9 cellular contexts compared by ENCODE assay signal in the genomic region with DNA sequence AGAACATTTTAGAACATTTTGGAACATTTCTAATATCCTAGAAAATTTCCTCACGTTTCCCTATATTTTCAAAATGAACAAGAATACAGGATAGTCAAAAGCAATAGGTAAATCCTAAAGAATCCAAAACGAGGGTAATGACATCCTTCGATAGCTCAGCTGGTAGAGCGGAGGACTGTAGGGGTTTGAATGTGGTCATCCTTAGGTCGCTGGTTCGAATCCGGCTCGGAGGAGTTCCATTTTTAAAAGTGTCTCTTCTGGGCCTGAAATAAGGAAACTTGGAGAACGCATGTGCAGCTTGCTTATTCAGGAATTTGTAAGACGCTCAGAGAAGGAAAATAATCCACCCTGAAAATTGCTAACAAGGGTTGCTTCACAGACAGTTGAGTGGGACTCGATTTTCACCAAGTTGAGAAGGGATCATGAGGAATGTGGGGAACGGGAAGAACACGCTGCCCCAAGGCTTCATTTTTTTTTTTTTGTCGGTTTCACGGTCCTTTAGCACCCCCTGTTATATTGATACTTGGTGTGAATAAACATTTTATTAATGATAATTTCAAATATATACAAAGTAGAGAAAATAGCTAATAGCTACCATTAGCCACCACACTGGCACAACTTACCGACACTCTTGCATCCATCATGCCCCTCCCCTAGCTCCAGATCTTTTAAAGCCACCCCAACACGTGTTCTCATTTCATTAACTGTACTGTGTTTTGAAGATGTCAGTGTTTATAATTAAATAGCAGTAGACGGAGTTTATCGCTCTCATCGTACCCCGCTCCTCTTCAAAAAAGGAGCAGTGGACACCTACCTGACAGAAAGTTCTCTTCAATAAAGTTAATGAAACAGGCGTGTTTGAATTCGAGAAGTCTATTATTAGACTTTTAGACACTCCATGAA. TPM values are rescaled to one million over a fixed set of nuclear protein-coding genes. Genes with fewer than 3 reads are reported as not detected.
DNase-seq lines count a peak whose midpoint lies in the region; ATAC-seq, FAIRE-seq and TF ChIP-seq lines count a peak whose summit lies in the region.
"Had no signal": no experiment of that assay in that cellular context is flagged by ENCODE, and none has a peak within 500 bp of the region (broad histone marks: within the 10 kb centered on the region; RNA-seq: fewer than 3 reads in every experiment).

No MANE protein-coding gene starts in this region.

- WGBS in aorta, 2 donors: 18 to 22% methylated on average over 23 of the region's 23 CpGs

- H3K27me3 ChIP-seq in iPS-18a (ENCODE audit: control insufficient read depth, insufficient read depth, low read length): peaks cover 5% of the 10 kb centered on the region
- H3K27me3 ChIP-seq in aorta (ENCODE audit: control insufficient read depth in 1 of 2, insufficient read depth in 2 of 2, low read length in 1 of 2): peaks cover 0 to 2% of the 10 kb centered on the region in 2 donors

- H3K9me3 ChIP-seq in iPS-18a (ENCODE audit: control insufficient read depth, low read depth, low read length): no peaks in the 10 kb centered on the region
- no peaks in the 10 kb centered on the region for H3K9me3 ChIP-seq in aorta (ENCODE audit: control insufficient read depth, low read length)

- peak; percentile 24 for FAIRE-seq in GM12892 (lab: Jason Lieb, UNC)

- peaks cover 32% of the 10 kb centered on the region for H3K4me1 Mint-ChIP-seq in activated T-helper 1 cell treated with anti-CD3 and anti-CD28 coated beads, Interleukin-12 subunit alpha, Interleukin-12 subunit beta, Interleukin-2, Interleukin-4 antibody, amounts not matched to agents 30 ng/mL and 10 ng/mL and 1 ng/mL, durations not matched to agents 14 hours and 24 hours and 36 hours (ENCODE audit: low read depth)
- H3K4me1 Mint-ChIP-seq in stimulated activated naive B cell treated with anti-CD40 and anti-IgM and Interleukin-4, amounts not matched to agents 10 μg/mL and 1 μg/mL and 100 μg/mL, for 72 hours: peaks cover 12 to 18% of the 10 kb centered on the region in 2 donors
- H3K4me1 Mint-ChIP-seq in immature natural killer cell: peaks cover 0 to 13% of the 10 kb centered on the region in 2 donors

- H3K4me3 Mint-ChIP-seq in activated T-helper 1 cell treated with anti-CD3 and anti-CD28 coated beads, Interleukin-12 subunit alpha, Interleukin-12 subunit beta, Interleukin-2, Interleukin-4 antibody, amounts not matched to agents 30 ng/mL and 10 ng/mL and 1 ng/mL, durations not matched to agents 14 hours and 24 hours and 36 hours: no peak overlapping the region
- H3K4me3 Mint-ChIP-seq in stimulated activated naive B cell treated with anti-CD40 and anti-IgM and Interleukin-4, amounts not matched to agents 10 μg/mL and 1 μg/mL and 100 μg/mL, for 72 hours: no peak overlapping the region
- peak overlapping the region in 1 of 5 donors; percentile 18 for H3K4me3 Mint-ChIP-seq in immature natural killer cell

- H3K9me3 Mint-ChIP-seq in activated T-helper 1 cell treated with anti-CD3 and anti-CD28 coated beads, Interleukin-12 subunit alpha, Interleukin-12 subunit beta, Interleukin-2, Interleukin-4 antibody, amounts not matched to agents 30 ng/mL and 10 ng/mL and 1 ng/mL, durations not matched to agents 14 hours and 24 hours and 36 hours: no peaks in the 10 kb centered on the region
- H3K9me3 Mint-ChIP-seq in stimulated activated naive B cell treated with anti-CD40 and anti-IgM and Interleukin-4, amounts not matched to agents 10 μg/mL and 1 μg/mL and 100 μg/mL, for 72 hours: no peaks in the 10 kb centered on the region
- no peaks in the 10 kb centered on the region for H3K9me3 Mint-ChIP-seq in immature natural killer cell
- H3K9me3 Mint-ChIP-seq: activated naive CD4-positive, alpha-beta T cell treated with anti-CD3 and anti-CD28 coated beads, Interleukin-2, amount 50 U/mL, for 72 hours had no signal

- peaks cover 18% of the 10 kb centered on the region for H3K36me3 Mint-ChIP-seq in activated T-helper 1 cell treated with anti-CD3 and anti-CD28 coated beads, Interleukin-12 subunit alpha, Interleukin-12 subunit beta, Interleukin-2, Interleukin-4 antibody, amounts not matched to agents 30 ng/mL and 10 ng/mL and 1 ng/mL, durations not matched to agents 14 hours and 24 hours and 36 hours (ENCODE audit: low read depth)
- H3K36me3 Mint-ChIP-seq in stimulated activated naive B cell treated with anti-CD40 and anti-IgM and Interleukin-4, amounts not matched to agents 10 μg/mL and 1 μg/mL and 100 μg/mL, for 72 hours: peaks cover 8 to 17% of the 10 kb centered on the region in 2 donors
- peaks cover 0 to 13% (median 11%) of the 10 kb centered on the region in 3 donors for H3K36me3 Mint-ChIP-seq in immature natural killer cell

- H3K27me3 Mint-ChIP-seq in activated T-helper 1 cell treated with anti-CD3 and anti-CD28 coated beads, Interleukin-12 subunit alpha, Interleukin-12 subunit beta, Interleukin-2, Interleukin-4 antibody, amounts not matched to agents 30 ng/mL and 10 ng/mL and 1 ng/mL, durations not matched to agents 14 hours and 24 hours and 36 hours (ENCODE audit: insufficient read depth): peaks cover 41% of the 10 kb centered on the region
- peaks cover 20 to 26% of the 10 kb centered on the region in 2 donors for H3K27me3 Mint-ChIP-seq in stimulated activated naive B cell treated with anti-CD40 and anti-IgM and Interleukin-4, amounts not matched to agents 10 μg/mL and 1 μg/mL and 100 μg/mL, for 72 hours
- H3K27me3 Mint-ChIP-seq in immature natural killer cell (ENCODE audit: low read depth in 3 of 3): peaks cover 7 to 22% (median 17%) of the 10 kb centered on the region in 3 donors

- no peak for ATAC-seq in stimulated activated naive B cell treated with anti-CD40 and anti-IgM and Interleukin-4, amounts not matched to agents 10 μg/mL and 1 μg/mL and 100 μg/mL, for 72 hours (replicated peaks)
- ATAC-seq in aorta (ENCODE audit: low FRiP score) (no peak), HG02938 (IDR thresholded peaks at IDR 0.05; ENCODE audit: unreplicated experiment) (no peak)

- H3K4me1 ChIP-seq in iPS-18a (ENCODE audit: control insufficient read depth, low read depth, low read length): peaks cover 4% of the 10 kb centered on the region
- peaks cover 0 to 3% of the 10 kb centered on the region in 2 donors for H3K4me1 ChIP-seq in aorta (ENCODE audit: control insufficient read depth in 1 of 2, insufficient read depth in 2 of 2, low read length in 2 of 2)

- H3K36me3 ChIP-seq in iPS-18a (ENCODE audit: control insufficient read depth, low read depth, low read length) (peaks cover 11% of the 10 kb centered on the region), aorta (ENCODE audit: control insufficient read depth in 1 of 2, insufficient read depth in 2 of 2, low read length in 1 of 2) (no peaks in the 10 kb centered on the region)

- no peak for TF ChIP-seq POLR2A in GM12892 (IDR thresholded peaks at IDR 0.05; ENCODE audit: low read depth, low read length)

- intact Hi-C loops in activated T-helper 1 cell treated with anti-CD3 and anti-CD28 coated beads, Interleukin-12 subunit alpha, Interleukin-12 subunit beta, Interleukin-2, Interleukin-4 antibody, amounts not matched to agents 30 ng/mL and 10 ng/mL and 1 ng/mL, durations not matched to agents 14 hours and 24 hours and 36 hours (cut with micrococcal nuclease): loop anchor here (1.0 to 5.0 kb wide), 4 partner anchors 23 to 1297 kb away; a partner anchor contains a TSS
- intact Hi-C loops in aorta (cut with DNase I): loop anchor here (1.0 to 10.0 kb wide), 5 partner anchors 22 to 550 kb away; a partner anchor contains a TSS

- H3K27ac Mint-ChIP-seq in activated T-helper 1 cell treated with anti-CD3 and anti-CD28 coated beads, Interleukin-12 subunit alpha, Interleukin-12 subunit beta, Interleukin-2, Interleukin-4 antibody, amounts not matched to agents 30 ng/mL and 10 ng/mL and 1 ng/mL, durations not matched to agents 14 hours and 24 hours and 36 hours: peak overlapping the region; percentile 15
- H3K27ac Mint-ChIP-seq in stimulated activated naive B cell treated with anti-CD40 and anti-IgM and Interleukin-4, amounts not matched to agents 10 μg/mL and 1 μg/mL and 100 μg/mL, for 72 hours: peak overlapping the region; percentile 26
- no peak overlapping the region for H3K27ac Mint-ChIP-seq in immature natural killer cell

- H3K4me3 ChIP-seq in iPS-18a (ENCODE audit: low read length) (peak overlapping the region; percentile 97), aorta (ENCODE audit: low read length in 2 of 2) (peak overlapping the region in 1 of 2 donors; percentile 52)

- H3K27ac ChIP-seq in iPS-18a (ENCODE audit: low read length) (no peak overlapping the region), aorta (ENCODE audit: low read depth in 1 of 2, low read length in 2 of 2) (no peak overlapping the region)

- peak overlapping the region; percentile 1 for H3K9ac ChIP-seq in iPS-18a (ENCODE audit: low read length)

- DNase-seq in GM12892 (ENCODE audit: insufficient read length) (no peak), NCI-H1436 (lab: John Stamatoyannopoulos, UW) (peak; percentile 23), aorta (no peak), immature natural killer cell (no peak)
- no peak for DNase-seq in activated T-helper 1 cell treated with anti-CD3 and anti-CD28 coated beads, Interleukin-12 subunit alpha, Interleukin-12 subunit beta, Interleukin-2, Interleukin-4 antibody, amounts not matched to agents 30 ng/mL and 10 ng/mL and 1 ng/mL, durations not matched to agents 14 hours and 24 hours and 36 hours (ENCODE audit: low spot score)
- no peak for DNase-seq in stimulated activated naive B cell treated with anti-CD40 and anti-IgM and Interleukin-4, amounts not matched to agents 10 μg/mL and 1 μg/mL and 100 μg/mL, for 72 hours

RNA-seq across cellular contexts. Expression of a gene that starts 1.8 kb away (rescaled TPM):
- polyA plus RNA-seq in GM12892 (2012; ENCODE audit: missing spikeins): 17.6 TPM
- 32.6 and 32.9 TPM in 2 replicates for total RNA-seq in activated T-helper 1 cell treated with anti-CD3 and anti-CD28 coated beads, Interleukin-12 subunit alpha, Interleukin-12 subunit beta, Interleukin-2, Interleukin-4 antibody, amounts not matched to agents 30 ng/mL and 10 ng/mL and 1 ng/mL, durations not matched to agents 14 hours and 24 hours and 36 hours
- 10 to 100 TPM; 10.7 TPM for total RNA-seq in aorta
- polyA plus RNA-seq in aorta (10 to 100 TPM in 1 of 2 donors, 1 to 10 TPM in 1; 8.4 to 10.3 TPM), immature natural killer cell (10 to 100 TPM; 44.5 to 81.1 (median 63.6) TPM)

RNA-seq across cellular contexts. Expression of a gene that starts 56.8 kb away (rescaled TPM):
- polyA plus RNA-seq in GM12892 (2012; ENCODE audit: missing spikeins): 93.1 TPM
- total RNA-seq in activated T-helper 1 cell treated with anti-CD3 and anti-CD28 coated beads, Interleukin-12 subunit alpha, Interleukin-12 subunit beta, Interleukin-2, Interleukin-4 antibody, amounts not matched to agents 30 ng/mL and 10 ng/mL and 1 ng/mL, durations not matched to agents 14 hours and 24 hours and 36 hours: 77.6 and 86.8 TPM in 2 replicates
- total RNA-seq in aorta: 10 to 100 TPM; 48.4 to 69.0 TPM
- polyA plus RNA-seq in aorta (10 to 100 TPM; 36.4 to 43.8 TPM), immature natural killer cell (100 to 1,000 TPM; 140 to 232 (median 209) TPM)

Comparison
In these comparisons a context has a peak if more than half of its experiments do, and no peak if none do; other contexts are left out.
1. H3K27ac Mint-ChIP-seq: peak in activated T-helper 1 cell treated with anti-CD3 and anti-CD28 coated beads, Interleukin-12 subunit alpha, Interleukin-12 subunit beta, Interleukin-2, Interleukin-4 antibody, amounts not matched to agents 30 ng/mL and 10 ng/mL and 1 ng/mL, durations not matched to agents 14 hours and 24 hours and 36 hours (single experiment) and stimulated activated naive B cell treated with anti-CD40 and anti-IgM and Interleukin-4, amounts not matched to agents 10 μg/mL and 1 μg/mL and 100 μg/mL, for 72 hours (single experiment); none in immature natural killer cell (0 of 6).